ENCODE assay signal across 1 cellular context in genomic region chr1:3234956-3235355, GRCh38.
A peak's percentile ranks its signal among the peaks of the same experiment; 100 is the strongest.
TF ChIP-seq lines count a peak whose summit lies in the region.

No MANE protein-coding gene starts in this region.

TF ChIP-seq in HepG2, 621 proteins besides CTCF, POLR2A, EP300 and RAD21 (continued from another document):
- no peak for TF ChIP-seq ZBTB33 (CRISPR knock-in tag; IDR thresholded peaks at IDR 0.05)
- no peak for TF ChIP-seq ZNF180 (CRISPR knock-in tag; IDR thresholded peaks at IDR 0.05; ENCODE audit: borderline replicate concordance, low read depth)
- TF ChIP-seq SALL2 (CRISPR knock-in tag; IDR thresholded peaks at IDR 0.05) = no peak
- TF ChIP-seq ZNF570 (CRISPR knock-in tag; IDR thresholded peaks at IDR 0.05; ENCODE audit: borderline replicate concordance) = no peak
- TF ChIP-seq ZNF687 (CRISPR knock-in tag; IDR thresholded peaks at IDR 0.05) = peak; percentile 23; the same call in 1 of the 2 replicates
